Comparison of ENCODE assay signal across 1 cellular context in genomic region chr22:50186181-50186731, GRCh38.
TF ChIP-seq lines count a peak whose summit lies in the region.

No MANE protein-coding gene starts in this region.

TF ChIP-seq in GM23338, 12 proteins besides CTCF, POLR2A, EP300 and RAD21 (continued from another document):
- TF ChIP-seq ZNF462 (CRISPR knock-in tag; IDR thresholded peaks at IDR 0.05), result no peak
TF ChIP-seq in GM23338: peak in this region for 0.
